26 cellular contexts compared by ENCODE assay signal in the genomic region with DNA sequence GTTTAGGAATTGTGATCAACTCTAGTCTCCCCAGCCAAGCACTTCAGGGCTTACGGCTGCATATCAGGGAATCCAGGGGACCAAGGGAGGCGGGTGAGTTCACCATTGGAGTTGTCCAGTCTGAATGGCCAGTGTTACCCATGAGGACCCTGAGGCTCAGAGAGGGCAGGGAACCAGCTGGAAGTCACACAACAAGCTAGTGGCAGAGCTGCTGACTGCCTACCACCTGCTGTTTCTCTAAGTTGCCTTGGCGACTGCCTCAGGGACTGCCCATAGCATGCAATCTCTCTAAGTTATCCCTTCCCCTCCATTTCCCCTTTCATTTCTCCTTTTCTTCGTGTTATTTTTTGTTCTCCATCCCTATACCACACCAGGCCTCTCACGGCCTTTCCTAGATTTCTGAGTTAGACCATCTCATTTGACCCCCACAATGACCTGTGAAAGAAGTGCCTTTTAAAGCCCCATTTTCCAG.
DNase-seq lines count a peak whose midpoint lies in the region; ATAC-seq and TF ChIP-seq lines count a peak whose summit lies in the region.
"Had no signal": no experiment of that assay in that cellular context is flagged by ENCODE, and none has a peak within 500 bp of the region (broad histone marks: within the 10 kb centered on the region; RNA-seq: fewer than 3 reads in every experiment).

No MANE protein-coding gene starts in this region.

- no peak overlapping the region for H3K4me3 Mint-ChIP-seq in dendritic cell treated with granulocyte-macrophage colony-stimulating factor and Interleukin-4, amounts not matched to agents 40 ng/mL and 50 ng/mL, for 4 days
- H3K4me3 Mint-ChIP-seq: activated CD4-positive, alpha-beta T cell treated with anti-CD3 and anti-CD28 coated beads, Interleukin-2, amount 10 ng/mL, durations not matched to agents 7 days and 5 days; activated T-cell treated with anti-CD3 and anti-CD28 coated beads, Interleukin-2, amount 50 U/mL, for 4 hours; brain; GM23338; nephron had no signal

- no peak for TF ChIP-seq EP300 in transverse colon (IDR thresholded peaks at IDR 0.05; ENCODE audit: low read depth)

- no peaks in the 10 kb centered on the region for H3K79me2 ChIP-seq in GM23248 (ENCODE audit: insufficient read depth)
- H3K79me2 ChIP-seq in osteoblast (ENCODE audit: insufficient read depth, low read length), result no peaks in the 10 kb centered on the region

- H3K4me2 ChIP-seq in GM23248 (ENCODE audit: unreplicated experiment), result no peak overlapping the region
- H3K4me2 ChIP-seq in osteoblast (ENCODE audit: insufficient read depth, low read length), result no peak overlapping the region
- H3K4me2 ChIP-seq: GM23338 had no signal

- peaks cover 25% of the 10 kb centered on the region for H3F3A ChIP-seq in GM23248 (ENCODE audit: insufficient read depth)

- TF ChIP-seq CTCF in osteoblast (IDR thresholded peaks at IDR 0.05; ENCODE audit: extremely low read depth, low read depth, low read length) (no peak), transverse colon (IDR thresholded peaks at IDR 0.05) (no peak)

- H3K27me3 Mint-ChIP-seq in dendritic cell treated with granulocyte-macrophage colony-stimulating factor and Interleukin-4, amounts not matched to agents 40 ng/mL and 50 ng/mL, for 4 days, result no peaks in the 10 kb centered on the region

- H3K36me3 Mint-ChIP-seq in dendritic cell treated with granulocyte-macrophage colony-stimulating factor and Interleukin-4, amounts not matched to agents 40 ng/mL and 50 ng/mL, for 4 days (ENCODE audit: low read depth), result peaks cover 30% of the 10 kb centered on the region
- H3K36me3 Mint-ChIP-seq: brain had no signal

- H3K9me3 Mint-ChIP-seq in dendritic cell treated with granulocyte-macrophage colony-stimulating factor and Interleukin-4, amounts not matched to agents 40 ng/mL and 50 ng/mL, for 4 days, result peaks cover 32% of the 10 kb centered on the region
- H3K9me3 Mint-ChIP-seq: GM23338 had no signal

- peaks cover 87% of the 10 kb centered on the region for H3K4me1 Mint-ChIP-seq in dendritic cell treated with granulocyte-macrophage colony-stimulating factor and Interleukin-4, amounts not matched to agents 40 ng/mL and 50 ng/mL, for 4 days (ENCODE audit: low read depth)
- H3K4me1 Mint-ChIP-seq: activated CD4-positive, alpha-beta T cell treated with anti-CD3 and anti-CD28 coated beads, Interleukin-2, amount 10 ng/mL, durations not matched to agents 7 days and 5 days had no signal

- H3K36me3 ChIP-seq in GM23248 (ENCODE audit: low read depth), result no peaks in the 10 kb centered on the region
- H3K36me3 ChIP-seq in osteoblast (ENCODE audit: insufficient read depth, low read length), result no peaks in the 10 kb centered on the region
- no peaks in the 10 kb centered on the region for H3K36me3 ChIP-seq in transverse colon
- H3K36me3 ChIP-seq: adrenal gland, pancreas, uterus had no signal

- ATAC-seq in GM18868 (IDR thresholded peaks at IDR 0.05; ENCODE audit: unreplicated experiment) (no peak), GM21529 (IDR thresholded peaks at IDR 0.05; ENCODE audit: unreplicated experiment) (no peak), HG02970 (IDR thresholded peaks at IDR 0.05; ENCODE audit: low FRiP score, unreplicated experiment) (no peak)
- ATAC-seq: activated T-cell treated with anti-CD3 and anti-CD28 coated beads, Interleukin-2, amount 50 U/mL, for 4 hours; GM23338; left ventricle myocardium superior; pancreas had no signal

- H3K27me3 ChIP-seq in GM23248 (replicated peaks; ENCODE audit: insufficient read depth), result no peaks in the 10 kb centered on the region
- no peaks in the 10 kb centered on the region for H3K27me3 ChIP-seq in osteoblast (ENCODE audit: insufficient read depth, low read length)
- H3K27me3 ChIP-seq in transverse colon, result no peaks in the 10 kb centered on the region
- H3K27me3 ChIP-seq: adrenal gland, pancreas, uterus had no signal

- intact Hi-C loops in dendritic cell treated with granulocyte-macrophage colony-stimulating factor and Interleukin-4, amounts not matched to agents 40 ng/mL and 50 ng/mL, for 4 days (cut with micrococcal nuclease), result no loop called here
- intact Hi-C loops in transverse colon (cut with DNase I; ENCODE audit: low total_unique reads), result no loop called here

- H3K9ac ChIP-seq in GM23248, result no peak overlapping the region

- H3K9me3 ChIP-seq in GM23248 (ENCODE audit: low read depth) (no peaks in the 10 kb centered on the region), osteoblast (ENCODE audit: low read depth, low read length) (peaks cover 5% of the 10 kb centered on the region), transverse colon (peaks cover 0 to 14% of the 10 kb centered on the region in 2 donors)
- H3K9me3 ChIP-seq: pancreas had no signal

- WGBS in GM23248 (ENCODE audit: low coverage in 1 of 2, low lambda C conversion rate in 2 of 2, missing lambda C conversion rate in 2 of 2), 2 experiments, result 94% methylated on average over 5 of the region's 5 CpGs
- WGBS in transverse colon (ENCODE audit: low coverage in 1 of 2), 2 donors, result 74 to 88% methylated on average over 3 to 5 of the region's 5 CpGs

- no peak for DNase-seq in GM23248
- peak; percentile 94 for DNase-seq in MV-4-11 (lab: John Stamatoyannopoulos, UW)
- DNase-seq in osteoblast (ENCODE audit: insufficient read length, low spot score, missing footprints), result no peak
- DNase-seq in transverse colon, result no peak
- DNase-seq: activated CD4-positive, alpha-beta T cell treated with anti-CD3 and anti-CD28 coated beads, Interleukin-2, amount 10 ng/mL, durations not matched to agents 7 days and 5 days; activated naive CD4-positive, alpha-beta T cell treated with Interleukin-2 at 50 U/mL for 16 hours; activated T-cell treated with anti-CD3 and anti-CD28 coated beads, Interleukin-2, amount 50 U/mL, for 4 hours; C1 segment of cervical spinal cord; DND-41; left ventricle myocardium superior; NCI-H1105 treated with DMSO at 0.1 percent for 48 hours; NCI-H2029; NCI-H69; OCI-M1; pancreas; stimulated activated CD4-positive, alpha-beta T cell treated with anti-CD3 and anti-CD28 coated beads, Interleukin-4, amount 100 ng/mL, for 1 hour; T1000; uterus had no signal

- H2AFZ ChIP-seq in GM23248 (no peak overlapping the region), osteoblast (ENCODE audit: low read length) (no peak overlapping the region)
- H2AFZ ChIP-seq: GM23338 had no signal

- H3K27ac ChIP-seq in GM23248, result peak overlapping the region; percentile 38; the same call in 1 of the 2 replicates
- H3K27ac ChIP-seq in osteoblast (ENCODE audit: low read depth, low read length), result peak overlapping the region; percentile 20
- H3K27ac ChIP-seq in transverse colon, result no peak overlapping the region
- H3K27ac ChIP-seq: adrenal gland, pancreas, uterus had no signal

- in situ Hi-C loops in GM23248 (cut with MboI), result no loop called here
- in situ Hi-C loops in transverse colon (cut with MboI; ENCODE audit: low pct_ligation_motif_present in 1 of 4, low pct_unique_long_range_greater_than_20kb in 1 of 4, low sequenced_read_pairs in 3 of 4), result no loop called here

- no peak overlapping the region for H3K4me3 ChIP-seq in GM23248
- no peak overlapping the region for H3K4me3 ChIP-seq in osteoblast (ENCODE audit: insufficient read depth, low read length)
- H3K4me3 ChIP-seq in transverse colon, result no peak overlapping the region
- H3K4me3 ChIP-seq: adrenal gland, GM23338, pancreas, uterus had no signal

- no peak for TF ChIP-seq POLR2A in transverse colon (IDR thresholded peaks at IDR 0.05)

- H4K20me1 ChIP-seq in GM23248 (ENCODE audit: insufficient read depth), result no peaks in the 10 kb centered on the region
- H4K20me1 ChIP-seq in osteoblast (ENCODE audit: insufficient read depth, low read length), result no peaks in the 10 kb centered on the region

- no peaks in the 10 kb centered on the region for H3K9me2 ChIP-seq in GM23248 (ENCODE audit: insufficient read depth)

- H3K4me1 ChIP-seq in GM23248 (ENCODE audit: insufficient read depth) (peaks cover 44% of the 10 kb centered on the region), osteoblast (ENCODE audit: insufficient read depth, low read length) (peaks cover 45% of the 10 kb centered on the region), transverse colon (peaks cover 0 to 7% (median 2%) of the 10 kb centered on the region in 4 donors)
- H3K4me1 ChIP-seq: pancreas, uterus had no signal

- H3K27ac Mint-ChIP-seq in dendritic cell treated with granulocyte-macrophage colony-stimulating factor and Interleukin-4, amounts not matched to agents 40 ng/mL and 50 ng/mL, for 4 days, result peak overlapping the region; percentile 68
- H3K27ac Mint-ChIP-seq: activated CD4-positive, alpha-beta T cell treated with anti-CD3 and anti-CD28 coated beads, Interleukin-2, amount 10 ng/mL, durations not matched to agents 7 days and 5 days; brain; GM23338; nephron had no signal

Comparison
In these comparisons a context has a peak if more than half of its experiments do, and no peak if none do; other contexts are left out.
1. H3K27ac ChIP-seq: peak in GM23248 (single experiment) and osteoblast (single experiment); none in transverse colon (0 of 4).